In the genomic region with DNA sequence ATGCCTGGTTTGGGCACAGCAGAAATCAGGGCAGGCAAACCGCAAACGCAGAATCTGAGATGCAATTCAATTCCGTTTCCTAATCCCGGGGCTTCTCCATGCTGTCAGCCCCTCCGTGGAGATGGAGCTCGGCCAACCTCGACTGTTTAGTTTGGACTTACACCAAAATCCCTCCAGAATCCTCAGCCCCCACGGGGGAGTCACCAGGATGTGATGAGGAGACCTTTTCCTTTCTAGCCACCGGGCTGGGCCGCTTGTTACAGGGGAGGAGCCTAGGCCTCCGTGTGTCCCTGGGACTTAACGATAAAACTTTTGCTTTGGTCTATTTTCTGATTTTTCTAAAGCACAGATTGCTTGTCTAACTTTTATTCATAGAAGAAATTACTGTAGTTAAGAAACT, we compare ENCODE assay signal across 23 cellular contexts. TPM values are rescaled to one million over a fixed set of nuclear protein-coding genes. Genes with fewer than 3 reads are reported as not detected.
DNase-seq lines count a peak whose midpoint lies in the region; ATAC-seq and TF ChIP-seq lines count a peak whose summit lies in the region.
"Had no signal": no experiment of that assay in that cellular context is flagged by ENCODE, and none has a peak within 500 bp of the region (broad histone marks: within the 10 kb centered on the region; RNA-seq: fewer than 3 reads in every experiment).

No MANE protein-coding gene starts in this region.

- peak overlapping the region; percentile 85 for H3K4me2 ChIP-seq in BLaER1
- no peak overlapping the region for H3K4me2 ChIP-seq in IMR-90 (ENCODE audit: low read depth, low read length)

- H3K56ac ChIP-seq in IMR-90 (ENCODE audit: extremely low read depth, insufficient read depth, low read length) = no peak overlapping the region

- H4K8ac ChIP-seq in IMR-90 (ENCODE audit: low read depth in 2 of 2, low read length in 2 of 2) = no peak overlapping the region

- no peak overlapping the region for H3K23ac ChIP-seq in IMR-90 (ENCODE audit: low read depth, low read length)

- TF ChIP-seq CTCF in IMR-90 (conservative IDR thresholded peaks at IDR 0.05; ENCODE audit: low read depth, low read length) (no peak), cardiac fibroblast (IDR thresholded peaks at IDR 0.05; ENCODE audit: low read depth, low read length) (no peak)

- no peak overlapping the region for H3K4ac ChIP-seq in IMR-90 (ENCODE audit: low read depth, low read length)

- intact Hi-C loops in IMR-90 (cut with micrococcal nuclease) = no loop called here

- no peak for TF ChIP-seq POLR2A in IMR-90 (IDR thresholded peaks at IDR 0.05; ENCODE audit: low read depth, low read length)

- H2BK15ac ChIP-seq in IMR-90 (ENCODE audit: low read depth, low read length) = no peak overlapping the region

- H3K14ac ChIP-seq in IMR-90 (replicated peaks; ENCODE audit: low read depth, low read length) = no peak overlapping the region

- H2AK5ac ChIP-seq in IMR-90 (ENCODE audit: low read depth, low read length) = no peak overlapping the region

- POLR2A ChIA-PET in IMR-90 (lab: Charles Lee; ENCODE audit: unreplicated experiment) = no interaction called here

- H3K9ac ChIP-seq in BLaER1 (no peak overlapping the region), IMR-90 (ENCODE audit: low read depth, low read length) (no peak overlapping the region)

- H3K4me1 ChIP-seq in BLaER1 = peaks cover 84% of the 10 kb centered on the region
- H3K4me1 ChIP-seq in IMR-90 (ENCODE audit: control insufficient read depth, insufficient read depth, low read length) = no peaks in the 10 kb centered on the region; the same call in 1 of the 2 replicates
- H3K4me1 ChIP-seq: HAP-1 had no signal

- no peak overlapping the region for H3K4me3 Mint-ChIP-seq in activated naive CD8-positive, alpha-beta T cell treated with anti-CD3 and anti-CD28 coated beads for 36 hours
- H3K4me3 Mint-ChIP-seq: CD4-positive, CD25-positive, alpha-beta regulatory T cell had no signal

- H3K4me3 ChIP-seq in BLaER1 (no peak overlapping the region), IMR-90 (ENCODE audit: insufficient read depth, low read depth, low read length) (no peak overlapping the region), cardiac fibroblast (replicated peaks in 1 of 2; ENCODE audit: low read depth in 2 of 2, low read length in 2 of 2) (no peak overlapping the region)
- H3K4me3 ChIP-seq: HAP-1 had no signal

- 50% methylated on average over 2 of the region's 12 CpGs; no CpG with 5 or more reads in 1 of the 2 experiments for WGBS in IMR-90 (ENCODE audit: extremely low coverage in 2 of 2, insufficient read length in 1 of 2), 2 experiments

- H3K36me3 ChIP-seq in BLaER1 (no peaks in the 10 kb centered on the region), IMR-90 (ENCODE audit: control insufficient read depth, insufficient read depth, low read length) (no peaks in the 10 kb centered on the region)
- H3K36me3 ChIP-seq: HAP-1 had no signal

- no peak overlapping the region for H3K27ac Mint-ChIP-seq in activated naive CD8-positive, alpha-beta T cell treated with anti-CD3 and anti-CD28 coated beads for 36 hours
- H3K27ac Mint-ChIP-seq: CD4-positive, CD25-positive, alpha-beta regulatory T cell had no signal

- H3K79me1 ChIP-seq in IMR-90 (ENCODE audit: low read depth in 1 of 2, low read length in 2 of 2) = no peaks in the 10 kb centered on the region

- H2BK5ac ChIP-seq in IMR-90 (ENCODE audit: low read depth, low read length, poor library complexity, severe bottlenecking) = no peak overlapping the region

- no TSS peak for BruUV-seq in IMR-90 (replicated peaks; lab: Mats Ljungman, UMichigan)

- no peak overlapping the region for H2BK120ac ChIP-seq in IMR-90 (ENCODE audit: low read depth, low read length)

- no peak for TF ChIP-seq RAD21 in IMR-90 (IDR thresholded peaks at IDR 0.05; ENCODE audit: low read length)

- in situ Hi-C loops in IMR-90 (cut with MboI; ENCODE audit: low sequenced_read_pairs) = no loop called here

- H3K9me3 ChIP-seq in BLaER1 = no peaks in the 10 kb centered on the region
- H3K9me3 ChIP-seq in IMR-90 (ENCODE audit: control insufficient read depth, insufficient read depth, low read length) = no peaks in the 10 kb centered on the region
- H3K9me3 ChIP-seq: HAP-1 had no signal

- H3K27me3 ChIP-seq in BLaER1 = no peaks in the 10 kb centered on the region
- peaks cover 16% of the 10 kb centered on the region for H3K27me3 ChIP-seq in IMR-90 (ENCODE audit: control insufficient read depth, insufficient read depth, low read length)

- no peak overlapping the region for H2AK9ac ChIP-seq in IMR-90 (replicated peaks; ENCODE audit: low read depth, low read length, poor library complexity)

- H3K9me3 Mint-ChIP-seq in activated naive CD8-positive, alpha-beta T cell treated with anti-CD3 and anti-CD28 coated beads for 36 hours = no peaks in the 10 kb centered on the region
- H3K9me3 Mint-ChIP-seq: IgD-negative memory B cell had no signal

- peaks cover 8% of the 10 kb centered on the region for H3K27me3 Mint-ChIP-seq in activated naive CD8-positive, alpha-beta T cell treated with anti-CD3 and anti-CD28 coated beads for 36 hours

- no peak overlapping the region for H2BK20ac ChIP-seq in IMR-90 (ENCODE audit: low read depth, low read length)

- no peaks in the 10 kb centered on the region for H3K36me3 Mint-ChIP-seq in activated naive CD8-positive, alpha-beta T cell treated with anti-CD3 and anti-CD28 coated beads for 36 hours
- H3K36me3 Mint-ChIP-seq: CD4-positive, CD25-positive, alpha-beta regulatory T cell; IgD-negative memory B cell had no signal

- no peak overlapping the region for H3K27ac ChIP-seq in BLaER1
- H3K27ac ChIP-seq in IMR-90 (ENCODE audit: insufficient read depth, low read length) = no peak overlapping the region
- H3K27ac ChIP-seq: RWPE1 had no signal

- no peak for ATAC-seq in IMR-90 (ENCODE audit: low read depth)
- no peak for ATAC-seq in HG03521 (IDR thresholded peaks at IDR 0.05; ENCODE audit: unreplicated experiment)

- H2AFZ ChIP-seq in IMR-90 (replicated peaks; ENCODE audit: low read length, poor library complexity) = peak overlapping the region; percentile 26

- dilution Hi-C loops in IMR-90 (cut with HindIII; ENCODE audit: low sequenced_read_pairs, unreplicated experiment) = no loop called here

- no peaks in the 10 kb centered on the region for H4K20me1 ChIP-seq in BLaER1
- no peaks in the 10 kb centered on the region for H4K20me1 ChIP-seq in IMR-90 (ENCODE audit: insufficient read depth, low read length)

- no peaks in the 10 kb centered on the region for H3K4me1 Mint-ChIP-seq in activated naive CD8-positive, alpha-beta T cell treated with anti-CD3 and anti-CD28 coated beads for 36 hours
- H3K4me1 Mint-ChIP-seq: CD4-positive, CD25-positive, alpha-beta regulatory T cell had no signal

- no peak overlapping the region for H4K91ac ChIP-seq in IMR-90 (ENCODE audit: insufficient read depth, low read depth, low read length)

- no peak overlapping the region for H4K5ac ChIP-seq in IMR-90 (ENCODE audit: low read depth, low read length)

- no peak overlapping the region for H3K18ac ChIP-seq in IMR-90 (ENCODE audit: low read depth, low read length)

- CTCF ChIA-PET in IMR-90 (lab: Yijun Ruan, JAX) = no interaction called here

- no peaks in the 10 kb centered on the region for H3K9me1 ChIP-seq in IMR-90 (ENCODE audit: insufficient read depth, low read length)

- DNase-seq in IMR-90 = no peak
- peak; percentile 27 to 60 for DNase-seq in cardiac fibroblast (ENCODE audit: low read depth in 2 of 2)
- peak; percentile 73 to 90 for DNase-seq in lung microvascular endothelial cell (ENCODE audit: low read depth in 2 of 2)
- no peak for DNase-seq in NCI-H2107 (lab: John Stamatoyannopoulos, UW)
- no peak for DNase-seq in T-helper 9 cell
- no peak for DNase-seq in activated naive CD8-positive, alpha-beta T cell treated with anti-CD3 and anti-CD28 coated beads for 36 hours
- DNase-seq: AML-193; CD4-positive, CD25-positive, alpha-beta regulatory T cell; DMS79 treated with DMSO at 0.1 percent for 48 hours; Kasumi-1; MM.1S; NCI-H1417; NCI-H187 treated with DMSO at 0.1 percent for 48 hours; NCI-H526 treated with DMSO at 0.1 percent for 48 hours; NK-92 treated with Interleukin-12 subunit alpha and Interleukin-12 subunit beta, amount 100 ng/mL, for 24 hours; OCI-M1 had no signal

TF ChIP-seq in IMR-90, 13 proteins besides CTCF, POLR2A, EP300 and RAD21 (continues in another document):
- TF ChIP-seq CHD1 (IDR thresholded peaks at IDR 0.05; ENCODE audit: low read depth, low read length) (no peak), USF2 (IDR thresholded peaks at IDR 0.05; ENCODE audit: low read depth, low read length) (no peak), MXI1 (IDR thresholded peaks at IDR 0.05; ENCODE audit: borderline replicate concordance, low read depth, low read length) (no peak), NFE2L2 (IDR thresholded peaks at IDR 0.05; ENCODE audit: low read depth, low read length) (no peak), MAZ (IDR thresholded peaks at IDR 0.05; ENCODE audit: borderline replicate concordance, low read depth, low read length) (no peak), MAFK (IDR thresholded peaks at IDR 0.05; ENCODE audit: low read depth, low read length) (no peak), RCOR1 (IDR thresholded peaks at IDR 0.05; ENCODE audit: insufficient replicate concordance, low read length) (no peak), BHLHE40 (IDR thresholded peaks at IDR 0.05; ENCODE audit: low read depth, low read length) (no peak), SMC3 (IDR thresholded peaks at IDR 0.05; ENCODE audit: low read depth, low read length) (no peak)

RNA-seq across cellular contexts. Expression of gene SLC2A7, which starts 7.9 kb away (rescaled TPM):
- total RNA-seq in IMR-90 (2012; rRNA removed) (not detected in 2 replicates), lung microvascular endothelial cell (under 0.01 TPM in 1 of 2 replicates, not detected in the other)
- not detected in 2 replicates for polyA plus RNA-seq in IMR-90 (2012; rRNA removed)
- polyA plus RNA-seq in IMR-90 (2012; cell fraction: cytosol; rRNA removed) = not detected in 2 replicates
- polyA plus RNA-seq in IMR-90 (2012; cell fraction: nucleus; rRNA removed; ENCODE audit: low replicate concordance) = not detected in 2 replicates
- total RNA-seq in activated naive CD8-positive, alpha-beta T cell treated with anti-CD3 and anti-CD28 coated beads for 36 hours = under 1 TPM in 1 of 2 experiments, not detected in 1; 0.14 TPM
- total RNA-seq: CD4-positive, CD25-positive, alpha-beta regulatory T cell; HT-29; SK-MEL-5 had no signal
- polyA plus RNA-seq: CD4-positive, CD25-positive, alpha-beta regulatory T cell; IgD-negative memory B cell had no signal

RNA-seq across cellular contexts. Expression of gene SLC2A5, which starts 51.1 kb away (rescaled TPM):
- total RNA-seq in IMR-90 (2012; rRNA removed) = 0.18 TPM in 1 of 2 replicates, not detected in the other
- polyA plus RNA-seq in IMR-90 (2012; rRNA removed) = 0.03 TPM in 1 of 2 replicates, not detected in the other
- polyA plus RNA-seq in IMR-90 (2012; cell fraction: cytosol; rRNA removed) = 0.05 TPM in 1 of 2 replicates, not detected in the other
- polyA plus RNA-seq in IMR-90 (2012; cell fraction: nucleus; rRNA removed; ENCODE audit: low replicate concordance) = 0.34 and 0.55 TPM in 2 replicates
- under 0.01 and 0.20 TPM in 2 replicates for total RNA-seq in lung microvascular endothelial cell
- under 1 TPM in 1 of 2 experiments, not detected in 1; 0.08 TPM for total RNA-seq in activated naive CD8-positive, alpha-beta T cell treated with anti-CD3 and anti-CD28 coated beads for 36 hours
- total RNA-seq: HT-29 had no signal

Comparison
In these comparisons a context has a peak if more than half of its experiments do, and no peak if none do; other contexts are left out.
1. DNase-seq: peak in cardiac fibroblast (2 of 2) and lung microvascular endothelial cell (2 of 2); none in IMR-90 (single experiment), NCI-H2107 (single experiment), T-helper 9 cell (single experiment) and activated naive CD8-positive, alpha-beta T cell treated with anti-CD3 and anti-CD28 coated beads for 36 hours (single experiment).